Comparison of ENCODE assay signal across 29 cellular contexts in genomic region chr12:31514912-31515311, GRCh38.
"Had no signal": no experiment of that assay in that cellular context is flagged by ENCODE, and none has a peak within 500 bp of the region (broad histone marks: within the 10 kb centered on the region; RNA-seq: fewer than 3 reads in every experiment).

No MANE protein-coding gene starts in this region.

- H3K27ac ChIP-seq: colonic mucosa, coronary artery, dorsolateral prefrontal cortex, epithelial cell of prostate, esophagus muscularis mucosa, esophagus squamous epithelium, foreskin keratinocyte, gastrocnemius medialis, gastroesophageal sphincter, heart left ventricle, heart right ventricle had no signal

- H3K27me3 Mint-ChIP-seq: dendritic cell treated with granulocyte-macrophage colony-stimulating factor and Interleukin-4, amounts not matched to agents 40 ng/mL and 50 ng/mL, for 4 days had no signal

- H3K9me3 Mint-ChIP-seq: dendritic cell treated with granulocyte-macrophage colony-stimulating factor and Interleukin-4, amounts not matched to agents 40 ng/mL and 50 ng/mL, for 4 days; effector memory CD8-positive, alpha-beta T cell; endodermal cell had no signal

- FAIRE-seq: colon, endometrium, endothelial cell of umbilical vein, frontal cortex had no signal

- H3K4me1 ChIP-seq: colonic mucosa had no signal

- H3K36me3 ChIP-seq: colonic mucosa, esophagus muscularis mucosa, esophagus squamous epithelium, gastrocnemius medialis, gastroesophageal sphincter, heart left ventricle, heart right ventricle had no signal

- H3K4me3 Mint-ChIP-seq: dendritic cell treated with granulocyte-macrophage colony-stimulating factor and Interleukin-4, amounts not matched to agents 40 ng/mL and 50 ng/mL, for 4 days; effector memory CD8-positive, alpha-beta T cell; endodermal cell had no signal

- H3K27ac Mint-ChIP-seq: dendritic cell treated with granulocyte-macrophage colony-stimulating factor and Interleukin-4, amounts not matched to agents 40 ng/mL and 50 ng/mL, for 4 days; effector memory CD8-positive, alpha-beta T cell; endodermal cell had no signal

- H3K9me3 ChIP-seq: colonic mucosa, esophagus muscularis mucosa, esophagus squamous epithelium, gastrocnemius medialis, gastroesophageal sphincter, heart left ventricle, heart right ventricle had no signal

- H3K27me3 ChIP-seq: colonic mucosa, dorsolateral prefrontal cortex, esophagus muscularis mucosa, esophagus squamous epithelium, foreskin keratinocyte, gastrocnemius medialis, gastroesophageal sphincter, heart left ventricle, heart right ventricle had no signal

- DNase-seq: colonic mucosa; cortex of kidney; dermis blood vessel endothelial cell; dorsolateral prefrontal cortex; effector CD4-positive, alpha-beta T cell; effector CD8-positive, alpha-beta T cell; effector memory CD4-positive, alpha-beta T cell; effector memory CD8-positive, alpha-beta T cell; endodermal cell; erythroblast; esophagus squamous epithelium; foreskin fibroblast; foreskin keratinocyte; foreskin melanocyte; gastrocnemius medialis; glutamatergic neuron; head of caudate nucleus; heart left ventricle; heart right ventricle had no signal

- H3K4me3 ChIP-seq: colonic mucosa, coronary artery, dorsolateral prefrontal cortex, esophagus muscularis mucosa, esophagus squamous epithelium, gastrocnemius medialis, gastroesophageal sphincter, heart left ventricle, heart right ventricle had no signal

- ATAC-seq: effector memory CD8-positive, alpha-beta T cell; esophagus mucosa; foreskin keratinocyte; gastrocnemius medialis; gastroesophageal sphincter; heart left ventricle; heart right ventricle had no signal
